17 cellular contexts compared by ENCODE assay signal in genomic region chr2:109422758-109423500, GRCh38.
DNase-seq lines count a peak whose midpoint lies in the region; FAIRE-seq and TF ChIP-seq lines count a peak whose summit lies in the region.
"Had no signal": no experiment of that assay in that cellular context is flagged by ENCODE, and none has a peak within 500 bp of the region (broad histone marks: within the 10 kb centered on the region; RNA-seq: fewer than 3 reads in every experiment).

No MANE protein-coding gene starts in this region.

- no peak overlapping the region for H3K18ac ChIP-seq in H1 (ENCODE audit: extremely low read depth, low read length)

- H3K4ac ChIP-seq in H1 (replicated peaks; ENCODE audit: insufficient read length, low read depth, low read length) = no peak overlapping the region

- DNase-seq in H1 (ENCODE audit: low read depth in 1 of 2, low spot score in 2 of 2) = no peak
- peak; percentile 57 for DNase-seq in osteoblast (ENCODE audit: insufficient read length, low spot score, missing footprints)
- no peak for DNase-seq in stimulated activated CD4-positive, alpha-beta T cell treated with anti-CD3 and anti-CD28 coated beads, Interleukin-1b, Interleukin-23, amount 100 ng/mL, for 48 hours
- no peak for DNase-seq in breast epithelium (ENCODE audit: low spot score in 2 of 2)
- DNase-seq in glutamatergic neuron = no peak
- DNase-seq: BE2C; CD8-positive, alpha-beta T cell; COR-L47; DMS153; DND-41 had no signal

- no peak overlapping the region for H3K56ac ChIP-seq in H1 (replicated peaks; ENCODE audit: insufficient read length, low read depth, low read length)

- H3K4me2 ChIP-seq in H1 (ENCODE audit: insufficient read depth in 1 of 2, low read depth in 2 of 2, low read length in 2 of 2) (no peak overlapping the region), osteoblast (ENCODE audit: insufficient read depth, low read length) (no peak overlapping the region)
- H3K4me2 ChIP-seq: A549 had no signal

- H3K23me2 ChIP-seq in H1 (ENCODE audit: low read depth, low read length) = no peaks in the 10 kb centered on the region

- H3K4me3 ChIP-seq in H1 (ENCODE audit: extremely low read depth in 1 of 4, insufficient read depth in 2 of 4, low read depth in 3 of 4, low read length in 4 of 4) (no peak overlapping the region), osteoblast (ENCODE audit: insufficient read depth, low read length) (no peak overlapping the region), skeletal muscle tissue (ENCODE audit: low read length in 3 of 3) (peak overlapping the region in 2 of 3 donors; percentile 4 to 66), breast epithelium (no peak overlapping the region)
- H3K4me3 ChIP-seq: A549, GM12878 had no signal

- H4K5ac ChIP-seq in H1 (ENCODE audit: insufficient read length, low read depth, low read length) = no peak overlapping the region

- H4K8ac ChIP-seq in H1 (ENCODE audit: extremely low read depth, insufficient read depth, low read length) = peak overlapping the region; percentile 14; the same call in 1 of the 2 replicates

- H3K9me3 Mint-ChIP-seq in glutamatergic neuron (ENCODE audit: unreplicated experiment) = no peaks in the 10 kb centered on the region
- H3K9me3 Mint-ChIP-seq: CD8-positive, alpha-beta T cell had no signal

- FAIRE-seq in H1 (lab: Jason Lieb, UNC) = no peak
- FAIRE-seq: A549, D721Med, GM12878, GM18507, H54 had no signal

- H3K27me3 ChIP-seq in H1 (replicated peaks in 1 of 4; ENCODE audit: control insufficient read depth in 3 of 4, extremely low read depth in 1 of 4, insufficient read depth in 3 of 4, low read length in 3 of 4) (no peaks in the 10 kb centered on the region), osteoblast (ENCODE audit: insufficient read depth, low read length) (no peaks in the 10 kb centered on the region), skeletal muscle tissue (ENCODE audit: control insufficient read depth in 3 of 3, insufficient read depth in 3 of 3, low read length in 3 of 3) (no peaks in the 10 kb centered on the region), breast epithelium (no peaks in the 10 kb centered on the region)
- H3K27me3 ChIP-seq: BE2C had no signal

- H2AFZ ChIP-seq in H1 (ENCODE audit: low read length) (no peak overlapping the region), osteoblast (ENCODE audit: low read length) (no peak overlapping the region)

- H3K4me1 Mint-ChIP-seq in glutamatergic neuron (ENCODE audit: low read depth, unreplicated experiment) = no peaks in the 10 kb centered on the region
- H3K4me1 Mint-ChIP-seq: CD14-positive monocyte had no signal

- H3K14ac ChIP-seq in H1 (ENCODE audit: insufficient read length) = no peak overlapping the region

- no peaks in the 10 kb centered on the region for H3K27me3 Mint-ChIP-seq in glutamatergic neuron (ENCODE audit: unreplicated experiment)

- no peaks in the 10 kb centered on the region for H3K36me3 Mint-ChIP-seq in glutamatergic neuron (ENCODE audit: unreplicated experiment)
- H3K36me3 Mint-ChIP-seq: CD14-positive monocyte had no signal

- no peak for TF ChIP-seq RAD21 in H1 (IDR thresholded peaks at IDR 0.05 in 1 of 2, conservative IDR thresholded peaks at IDR 0.05 in 1 of 2; ENCODE audit: low read depth in 2 of 2, low read length in 2 of 2)

- H2BK5ac ChIP-seq in H1 (ENCODE audit: low read depth, low read length) = peak overlapping the region; percentile 32; the same call in 1 of the 2 replicates

- no peaks in the 10 kb centered on the region for H4K20me1 ChIP-seq in H1 (replicated peaks in 1 of 2; ENCODE audit: control insufficient read depth in 1 of 2, insufficient read depth in 2 of 2, low read length in 2 of 2)
- peaks cover 14% of the 10 kb centered on the region for H4K20me1 ChIP-seq in osteoblast (ENCODE audit: insufficient read depth, low read length)

- POLR2A ChIA-PET in H1 (lab: Charles Lee; ENCODE audit: partially characterized antibody) = no interaction called here

- intact Hi-C loops in breast epithelium (cut with DNase I; ENCODE audit: low total_unique reads) = no loop called here

- H3K79me1 ChIP-seq in H1 (ENCODE audit: low read depth, low read length) = no peaks in the 10 kb centered on the region

- no peak overlapping the region for H2BK15ac ChIP-seq in H1 (ENCODE audit: low read length)

- H3K27ac Mint-ChIP-seq in glutamatergic neuron (ENCODE audit: unreplicated experiment) = no peak overlapping the region
- H3K27ac Mint-ChIP-seq: CD8-positive, alpha-beta T cell had no signal

- no peaks in the 10 kb centered on the region for H3K9me3 ChIP-seq in H1 (ENCODE audit: insufficient read depth in 2 of 2, low read depth in 1 of 2, low read length in 1 of 2)
- no peaks in the 10 kb centered on the region for H3K9me3 ChIP-seq in osteoblast (ENCODE audit: low read depth, low read length)
- no peaks in the 10 kb centered on the region for H3K9me3 ChIP-seq in skeletal muscle tissue (ENCODE audit: control insufficient read depth in 3 of 3, low read length in 3 of 3)
- no peaks in the 10 kb centered on the region for H3K9me3 ChIP-seq in breast epithelium
- H3K9me3 ChIP-seq: A549, BE2C had no signal

- no peak overlapping the region for H2BK120ac ChIP-seq in H1 (replicated peaks; ENCODE audit: low read depth, low read length)

- H3K23ac ChIP-seq in H1 (ENCODE audit: insufficient read length) = no peak overlapping the region

- TF ChIP-seq EP300 in H1 (IDR thresholded peaks at IDR 0.05; ENCODE audit: borderline replicate concordance in 1 of 2, low read depth in 2 of 2, low read length in 2 of 2) = no peak

- CTCF ChIA-PET in H1 (lab: Charles Lee; ENCODE audit: partially characterized antibody) = no interaction called here

- 83% methylated on average over 15 of the region's 16 CpGs; no CpG with 5 or more reads in 1 of the 2 experiments for WGBS in H1 (ENCODE audit: extremely low coverage in 1 of 2, insufficient coverage in 1 of 2, insufficient read length in 1 of 2, insufficient replicate concordance in 2 of 2, low coverage in 1 of 2, low lambda C conversion rate in 2 of 2, missing lambda C conversion rate in 1 of 2), 2 experiments

- TF ChIP-seq CTCF in H1 (IDR thresholded peaks at IDR 0.05; ENCODE audit: control extremely low read depth in 1 of 3, insufficient read depth in 1 of 3, low read depth in 1 of 3, low read length in 3 of 3) = no peak
- no peak for TF ChIP-seq CTCF in osteoblast (IDR thresholded peaks at IDR 0.05; ENCODE audit: extremely low read depth, low read depth, low read length)
- no peak for TF ChIP-seq CTCF in breast epithelium (IDR thresholded peaks at IDR 0.05)
- TF ChIP-seq CTCF in glutamatergic neuron (IDR thresholded peaks at IDR 0.05; ENCODE audit: partially characterized antibody, unreplicated experiment) = no peak

- H3K4me1 ChIP-seq in H1 (replicated peaks in 1 of 4; ENCODE audit: control insufficient read depth in 3 of 4, insufficient read depth in 4 of 4, low read length in 3 of 4) (no peaks in the 10 kb centered on the region), osteoblast (ENCODE audit: insufficient read depth, low read length) (peaks cover 2% of the 10 kb centered on the region), skeletal muscle tissue (ENCODE audit: control insufficient read depth in 3 of 3, insufficient read depth in 3 of 3, low read length in 3 of 3) (peaks cover 15 to 47% (median 32%) of the 10 kb centered on the region in 3 donors), breast epithelium (no peaks in the 10 kb centered on the region)
- H3K4me1 ChIP-seq: A549, BE2C had no signal

- H2AK5ac ChIP-seq in H1 (ENCODE audit: low read depth, low read length) = no peak overlapping the region

- H3K79me2 ChIP-seq in H1 (ENCODE audit: control insufficient read depth in 1 of 2, insufficient read depth in 2 of 2, low read length in 2 of 2) = no peaks in the 10 kb centered on the region
- H3K79me2 ChIP-seq in osteoblast (ENCODE audit: insufficient read depth, low read length) = no peaks in the 10 kb centered on the region

- no peak overlapping the region for H4K91ac ChIP-seq in H1 (replicated peaks; ENCODE audit: insufficient read length, low read length)

- no peak overlapping the region for H2BK12ac ChIP-seq in H1 (ENCODE audit: low read depth, low read length)

- no peaks in the 10 kb centered on the region for H3K36me3 ChIP-seq in H1 (ENCODE audit: control insufficient read depth in 2 of 4, insufficient read depth in 4 of 4, low read length in 3 of 4)
- no peaks in the 10 kb centered on the region for H3K36me3 ChIP-seq in osteoblast (ENCODE audit: insufficient read depth, low read length)
- H3K36me3 ChIP-seq in skeletal muscle tissue (ENCODE audit: control insufficient read depth in 3 of 3, insufficient read depth in 3 of 3, low read length in 3 of 3) = peaks cover 0 to 2% (median 0%) of the 10 kb centered on the region in 3 donors
- H3K36me3 ChIP-seq in breast epithelium = no peaks in the 10 kb centered on the region
- H3K36me3 ChIP-seq: BE2C had no signal

- H3K4me3 Mint-ChIP-seq in glutamatergic neuron (ENCODE audit: unreplicated experiment) = no peak overlapping the region
- H3K4me3 Mint-ChIP-seq: CD8-positive, alpha-beta T cell had no signal

- H3K9ac ChIP-seq in H1 (replicated peaks in 1 of 4; ENCODE audit: extremely low read depth in 1 of 4, low read depth in 3 of 4, low read length in 3 of 4) (no peak overlapping the region), skeletal muscle tissue (ENCODE audit: low read depth in 1 of 3, low read length in 3 of 3) (peak overlapping the region in 1 of 3 donors; percentile 62)

- H2BK20ac ChIP-seq in H1 (ENCODE audit: low read length) = no peak overlapping the region

- TF ChIP-seq POLR2A in H1 (IDR thresholded peaks at IDR 0.05; ENCODE audit: control extremely low read depth in 1 of 2, low read depth in 2 of 2, low read length in 2 of 2) (no peak), breast epithelium (IDR thresholded peaks at IDR 0.05) (no peak)

- H3K27ac ChIP-seq in H1 (ENCODE audit: low read depth, low read length) (no peak overlapping the region; the same call in 1 of the 2 replicates), osteoblast (ENCODE audit: low read depth, low read length) (no peak overlapping the region), skeletal muscle tissue (ENCODE audit: low read depth, low read length) (peak overlapping the region; percentile 61), breast epithelium (no peak overlapping the region)
- H3K27ac ChIP-seq: A549 had no signal

TF ChIP-seq in H1, 55 proteins besides CTCF, POLR2A, EP300 and RAD21 (continues in another document):
- TF ChIP-seq SIN3A (conservative IDR thresholded peaks at IDR 0.05 in 1 of 2, IDR thresholded peaks at IDR 0.05 in 1 of 2; ENCODE audit: low read depth in 1 of 2, low read length in 2 of 2) (no peak), KDM4A (IDR thresholded peaks at IDR 0.05; ENCODE audit: low read depth, low read length, severe bottlenecking) (no peak), JUN (IDR thresholded peaks at IDR 0.05; ENCODE audit: low read depth, low read length) (no peak), MAX (IDR thresholded peaks at IDR 0.05) (no peak), SP2 (IDR thresholded peaks at IDR 0.05; ENCODE audit: low read length) (no peak), KDM5A (IDR thresholded peaks at IDR 0.05; ENCODE audit: low read length) (no peak), ASH2L (IDR thresholded peaks at IDR 0.05; ENCODE audit: low read length) (no peak), TAF1 (IDR thresholded peaks at IDR 0.05; ENCODE audit: low read depth, low read length) (no peak)

Comparison
In these comparisons a context has a peak if more than half of its experiments do, and no peak if none do; other contexts are left out.
1. H3K4me3 ChIP-seq: peak in skeletal muscle tissue (2 of 3); none in H1 (0 of 4), osteoblast (single experiment) and breast epithelium (0 of 3).